In genomic region chr16:1330260-1330914, GRCh38 we compare ENCODE assay signal across 2 cellular contexts.
TF ChIP-seq lines count a peak whose summit lies in the region.

No MANE protein-coding gene starts in this region.

TF ChIP-seq in SK-N-SH, 30 proteins besides CTCF, POLR2A, EP300 and RAD21 (continued from another document):
- TF ChIP-seq, protein P1, sequence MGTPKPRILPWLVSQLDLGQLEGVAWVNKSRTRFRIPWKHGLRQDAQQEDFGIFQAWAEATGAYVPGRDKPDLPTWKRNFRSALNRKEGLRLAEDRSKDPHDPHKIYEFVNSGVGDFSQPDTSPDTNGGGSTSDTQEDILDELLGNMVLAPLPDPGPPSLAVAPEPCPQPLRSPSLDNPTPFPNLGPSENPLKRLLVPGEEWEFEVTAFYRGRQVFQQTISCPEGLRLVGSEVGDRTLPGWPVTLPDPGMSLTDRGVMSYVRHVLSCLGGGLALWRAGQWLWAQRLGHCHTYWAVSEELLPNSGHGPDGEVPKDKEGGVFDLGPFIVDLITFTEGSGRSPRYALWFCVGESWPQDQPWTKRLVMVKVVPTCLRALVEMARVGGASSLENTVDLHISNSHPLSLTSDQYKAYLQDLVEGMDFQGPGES (IDR thresholded peaks at IDR 0.05; ENCODE audit: low read depth, low read length), result no peak
- TF ChIP-seq SMC3 (IDR thresholded peaks at IDR 0.05; ENCODE audit: low read depth, low read length), result no peak
- no peak for TF ChIP-seq MAX (IDR thresholded peaks at IDR 0.05; ENCODE audit: low read depth)
- no peak for TF ChIP-seq RFX5 (IDR thresholded peaks at IDR 0.05; ENCODE audit: low read length)
- TF ChIP-seq FOXJ3 (CRISPR knock-in tag; IDR thresholded peaks at IDR 0.05), result no peak
- TF ChIP-seq RCOR1 (IDR thresholded peaks at IDR 0.05; ENCODE audit: low read length), result no peak

TF ChIP-seq in SK-N-SH treated with all-trans-retinoic acid at 6 μM for 48 hours, 23 proteins besides CTCF, POLR2A, EP300 and RAD21 (continued from another document):
- TF ChIP-seq, protein P2, sequence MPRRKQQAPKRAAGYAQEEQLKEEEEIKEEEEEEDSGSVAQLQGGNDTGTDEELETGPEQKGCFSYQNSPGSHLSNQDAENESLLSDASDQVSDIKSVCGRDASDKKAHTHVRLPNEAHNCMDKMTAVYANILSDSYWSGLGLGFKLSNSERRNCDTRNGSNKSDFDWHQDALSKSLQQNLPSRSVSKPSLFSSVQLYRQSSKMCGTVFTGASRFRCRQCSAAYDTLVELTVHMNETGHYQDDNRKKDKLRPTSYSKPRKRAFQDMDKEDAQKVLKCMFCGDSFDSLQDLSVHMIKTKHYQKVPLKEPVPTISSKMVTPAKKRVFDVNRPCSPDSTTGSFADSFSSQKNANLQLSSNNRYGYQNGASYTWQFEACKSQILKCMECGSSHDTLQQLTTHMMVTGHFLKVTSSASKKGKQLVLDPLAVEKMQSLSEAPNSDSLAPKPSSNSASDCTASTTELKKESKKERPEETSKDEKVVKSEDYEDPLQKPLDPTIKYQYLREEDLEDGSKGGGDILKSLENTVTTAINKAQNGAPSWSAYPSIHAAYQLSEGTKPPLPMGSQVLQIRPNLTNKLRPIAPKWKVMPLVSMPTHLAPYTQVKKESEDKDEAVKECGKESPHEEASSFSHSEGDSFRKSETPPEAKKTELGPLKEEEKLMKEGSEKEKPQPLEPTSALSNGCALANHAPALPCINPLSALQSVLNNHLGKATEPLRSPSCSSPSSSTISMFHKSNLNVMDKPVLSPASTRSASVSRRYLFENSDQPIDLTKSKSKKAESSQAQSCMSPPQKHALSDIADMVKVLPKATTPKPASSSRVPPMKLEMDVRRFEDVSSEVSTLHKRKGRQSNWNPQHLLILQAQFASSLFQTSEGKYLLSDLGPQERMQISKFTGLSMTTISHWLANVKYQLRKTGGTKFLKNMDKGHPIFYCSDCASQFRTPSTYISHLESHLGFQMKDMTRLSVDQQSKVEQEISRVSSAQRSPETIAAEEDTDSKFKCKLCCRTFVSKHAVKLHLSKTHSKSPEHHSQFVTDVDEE (CRISPR knock-in tag; IDR thresholded peaks at IDR 0.05), result no peak
- no peak for TF ChIP-seq PPARA (CRISPR knock-in tag; IDR thresholded peaks at IDR 0.05; ENCODE audit: borderline replicate concordance)
- TF ChIP-seq ZFP30 (CRISPR knock-in tag; IDR thresholded peaks at IDR 0.05), result no peak
- no peak for TF ChIP-seq TCF4 (CRISPR knock-in tag; IDR thresholded peaks at IDR 0.05; ENCODE audit: borderline replicate concordance)
- TF ChIP-seq, protein P3, sequence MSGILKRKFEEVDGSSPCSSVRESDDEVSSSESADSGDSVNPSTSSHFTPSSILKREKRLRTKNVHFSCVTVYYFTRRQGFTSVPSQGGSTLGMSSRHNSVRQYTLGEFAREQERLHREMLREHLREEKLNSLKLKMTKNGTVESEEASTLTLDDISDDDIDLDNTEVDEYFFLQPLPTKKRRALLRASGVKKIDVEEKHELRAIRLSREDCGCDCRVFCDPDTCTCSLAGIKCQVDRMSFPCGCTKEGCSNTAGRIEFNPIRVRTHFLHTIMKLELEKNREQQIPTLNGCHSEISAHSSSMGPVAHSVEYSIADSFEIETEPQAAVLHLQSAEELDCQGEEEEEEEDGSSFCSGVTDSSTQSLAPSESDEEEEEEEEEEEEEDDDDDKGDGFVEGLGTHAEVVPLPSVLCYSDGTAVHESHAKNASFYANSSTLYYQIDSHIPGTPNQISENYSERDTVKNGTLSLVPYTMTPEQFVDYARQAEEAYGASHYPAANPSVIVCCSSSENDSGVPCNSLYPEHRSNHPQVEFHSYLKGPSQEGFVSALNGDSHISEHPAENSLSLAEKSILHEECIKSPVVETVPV (CRISPR knock-in tag; IDR thresholded peaks at IDR 0.05), result no peak
- TF ChIP-seq TOX (CRISPR knock-in tag; IDR thresholded peaks at IDR 0.05; ENCODE audit: borderline replicate concordance), result no peak
TF ChIP-seq in SK-N-SH treated with all-trans-retinoic acid at 6 μM for 48 hours: peak in this region for 0.
